1 cellular context compared by ENCODE assay signal in the genomic region with DNA sequence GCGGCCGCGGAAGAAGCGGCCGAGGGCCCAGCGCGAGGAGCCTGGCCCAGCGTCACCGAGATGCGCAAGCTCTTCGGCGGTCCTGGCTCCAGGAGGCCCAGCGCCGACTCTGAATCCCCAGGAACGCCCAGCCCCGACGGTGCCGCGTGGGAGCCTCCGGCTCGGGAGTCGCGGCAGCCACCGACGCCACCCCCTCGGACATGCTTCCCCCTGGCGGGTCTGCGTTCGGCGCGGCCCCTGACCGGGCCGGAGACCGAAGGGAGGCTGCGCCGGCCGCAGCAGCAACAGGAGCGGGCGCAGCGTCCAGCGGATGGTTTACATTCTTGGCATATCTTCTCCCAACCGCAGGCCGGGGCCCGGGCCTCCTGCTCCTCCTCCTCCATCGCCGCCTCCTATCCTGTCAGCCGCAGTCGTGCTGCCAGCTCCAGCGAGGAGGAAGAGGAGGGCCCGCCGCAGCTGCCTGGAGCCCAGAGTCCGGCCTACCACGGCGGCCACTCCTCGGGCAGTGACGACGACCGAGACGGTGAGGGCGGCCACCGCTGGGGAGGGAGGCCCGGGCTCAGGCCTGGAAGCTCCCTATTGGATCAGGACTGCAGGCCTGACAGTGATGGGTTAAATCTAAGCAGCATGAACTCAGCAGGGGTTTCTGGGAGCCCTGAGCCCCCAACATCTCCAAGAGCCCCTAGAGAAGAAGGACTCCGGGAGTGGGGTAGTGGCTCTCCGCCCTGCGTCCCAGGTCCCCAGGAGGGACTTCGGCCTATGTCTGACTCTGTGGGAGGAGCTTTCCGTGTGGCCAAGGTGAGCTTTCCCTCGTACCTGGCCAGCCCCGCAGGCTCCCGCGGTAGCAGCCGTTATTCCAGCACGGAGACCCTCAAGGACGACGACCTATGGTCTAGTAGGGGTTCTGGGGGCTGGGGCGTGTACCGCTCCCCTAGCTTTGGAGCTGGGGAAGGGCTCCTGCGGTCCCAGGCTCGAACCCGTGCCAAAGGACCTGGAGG.
TF ChIP-seq lines count a peak whose summit lies in the region.

No MANE protein-coding gene starts in this region.

TF ChIP-seq in HepG2, 621 proteins besides CTCF, POLR2A, EP300 and RAD21 (continued from another document and continues in another):
- TF ChIP-seq, protein P1, sequence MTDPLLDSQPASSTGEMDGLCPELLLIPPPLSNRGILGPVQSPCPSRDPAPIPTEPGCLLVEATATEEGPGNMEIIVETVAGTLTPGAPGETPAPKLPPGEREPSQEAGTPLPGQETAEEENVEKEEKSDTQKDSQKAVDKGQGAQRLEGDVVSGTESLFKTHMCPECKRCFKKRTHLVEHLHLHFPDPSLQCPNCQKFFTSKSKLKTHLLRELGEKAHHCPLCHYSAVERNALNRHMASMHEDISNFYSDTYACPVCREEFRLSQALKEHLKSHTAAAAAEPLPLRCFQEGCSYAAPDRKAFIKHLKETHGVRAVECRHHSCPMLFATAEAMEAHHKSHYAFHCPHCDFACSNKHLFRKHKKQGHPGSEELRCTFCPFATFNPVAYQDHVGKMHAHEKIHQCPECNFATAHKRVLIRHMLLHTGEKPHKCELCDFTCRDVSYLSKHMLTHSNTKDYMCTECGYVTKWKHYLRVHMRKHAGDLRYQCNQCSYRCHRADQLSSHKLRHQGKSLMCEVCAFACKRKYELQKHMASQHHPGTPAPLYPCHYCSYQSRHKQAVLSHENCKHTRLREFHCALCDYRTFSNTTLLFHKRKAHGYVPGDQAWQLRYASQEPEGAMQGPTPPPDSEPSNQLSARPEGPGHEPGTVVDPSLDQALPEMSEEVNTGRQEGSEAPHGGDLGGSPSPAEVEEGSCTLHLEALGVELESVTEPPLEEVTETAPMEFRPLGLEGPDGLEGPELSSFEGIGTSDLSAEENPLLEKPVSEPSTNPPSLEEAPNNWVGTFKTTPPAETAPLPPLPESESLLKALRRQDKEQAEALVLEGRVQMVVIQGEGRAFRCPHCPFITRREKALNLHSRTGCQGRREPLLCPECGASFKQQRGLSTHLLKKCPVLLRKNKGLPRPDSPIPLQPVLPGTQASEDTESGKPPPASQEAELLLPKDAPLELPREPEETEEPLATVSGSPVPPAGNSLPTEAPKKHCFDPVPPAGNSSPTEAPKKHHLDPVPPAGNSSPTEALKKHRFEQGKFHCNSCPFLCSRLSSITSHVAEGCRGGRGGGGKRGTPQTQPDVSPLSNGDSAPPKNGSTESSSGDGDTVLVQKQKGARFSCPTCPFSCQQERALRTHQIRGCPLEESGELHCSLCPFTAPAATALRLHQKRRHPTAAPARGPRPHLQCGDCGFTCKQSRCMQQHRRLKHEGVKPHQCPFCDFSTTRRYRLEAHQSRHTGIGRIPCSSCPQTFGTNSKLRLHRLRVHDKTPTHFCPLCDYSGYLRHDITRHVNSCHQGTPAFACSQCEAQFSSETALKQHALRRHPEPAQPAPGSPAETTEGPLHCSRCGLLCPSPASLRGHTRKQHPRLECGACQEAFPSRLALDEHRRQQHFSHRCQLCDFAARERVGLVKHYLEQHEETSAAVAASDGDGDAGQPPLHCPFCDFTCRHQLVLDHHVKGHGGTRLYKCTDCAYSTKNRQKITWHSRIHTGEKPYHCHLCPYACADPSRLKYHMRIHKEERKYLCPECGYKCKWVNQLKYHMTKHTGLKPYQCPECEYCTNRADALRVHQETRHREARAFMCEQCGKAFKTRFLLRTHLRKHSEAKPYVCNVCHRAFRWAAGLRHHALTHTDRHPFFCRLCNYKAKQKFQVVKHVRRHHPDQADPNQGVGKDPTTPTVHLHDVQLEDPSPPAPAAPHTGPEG (CRISPR knock-in tag; IDR thresholded peaks at IDR 0.05), result no peak; the same call in 1 of the 2 replicates
- TF ChIP-seq ZNF552 (CRISPR knock-in tag; IDR thresholded peaks at IDR 0.05; ENCODE audit: borderline replicate concordance) (peak; percentile 45; the same call in 1 of the 2 replicates), CCDC6 (CRISPR knock-in tag; IDR thresholded peaks at IDR 0.05) (peak; percentile 70; the same call in 1 of the 2 replicates), ZBTB21 (CRISPR knock-in tag; IDR thresholded peaks at IDR 0.05) (no peak), ZNF790 (CRISPR knock-in tag; IDR thresholded peaks at IDR 0.05; ENCODE audit: borderline replicate concordance) (no peak), ZKSCAN1 (IDR thresholded peaks at IDR 0.05; ENCODE audit: low read length) (no peak), ZNF614 (CRISPR knock-in tag; IDR thresholded peaks at IDR 0.05; ENCODE audit: borderline replicate concordance) (peak; percentile 50; the same call in 1 of the 2 replicates), RARA (CRISPR knock-in tag; IDR thresholded peaks at IDR 0.05) (peak; percentile 36; the same call in 1 of the 2 replicates), FOXK2 (IDR thresholded peaks at IDR 0.05) (0 out of 2 replicates have a peak, but pooled peaks have one; percentile 7), ZNF331 (CRISPR knock-in tag; IDR thresholded peaks at IDR 0.05) (peak; percentile 68), KLF15 (CRISPR knock-in tag; IDR thresholded peaks at IDR 0.05; ENCODE audit: borderline replicate concordance) (peak; percentile 48; the same call in 1 of the 2 replicates), HOXD1 (CRISPR knock-in tag; IDR thresholded peaks at IDR 0.05) (peak; percentile 49; the same call in 1 of the 2 replicates), SOX13 (IDR thresholded peaks at IDR 0.05) (no peak), SOX13 (CRISPR knock-in tag; conservative IDR thresholded peaks at IDR 0.05 in 1 of 2, IDR thresholded peaks at IDR 0.05 in 1 of 2) (peak in 1 of 2 experiments; percentile 75; a peak in 1 of 4 replicates), ZNF530 (CRISPR knock-in tag; IDR thresholded peaks at IDR 0.05; ENCODE audit: low read depth) (no peak), CENPT (CRISPR knock-in tag; IDR thresholded peaks at IDR 0.05; ENCODE audit: low read depth) (0 out of 2 replicates have a peak, but pooled peaks have one; percentile 38), ZNF12 (CRISPR knock-in tag; IDR thresholded peaks at IDR 0.05) (peak; percentile 67; the same call in 1 of the 2 replicates), CEBPG (CRISPR knock-in tag; IDR thresholded peaks at IDR 0.05) (0 out of 2 replicates have a peak, but pooled peaks have one; percentile 9), BRCA1 (CRISPR knock-in tag; IDR thresholded peaks at IDR 0.05) (no peak; the same call in 1 of the 2 replicates), RFXAP (CRISPR knock-in tag; IDR thresholded peaks at IDR 0.05; ENCODE audit: borderline replicate concordance) (peak; percentile 77)
- TF ChIP-seq, protein P2, sequence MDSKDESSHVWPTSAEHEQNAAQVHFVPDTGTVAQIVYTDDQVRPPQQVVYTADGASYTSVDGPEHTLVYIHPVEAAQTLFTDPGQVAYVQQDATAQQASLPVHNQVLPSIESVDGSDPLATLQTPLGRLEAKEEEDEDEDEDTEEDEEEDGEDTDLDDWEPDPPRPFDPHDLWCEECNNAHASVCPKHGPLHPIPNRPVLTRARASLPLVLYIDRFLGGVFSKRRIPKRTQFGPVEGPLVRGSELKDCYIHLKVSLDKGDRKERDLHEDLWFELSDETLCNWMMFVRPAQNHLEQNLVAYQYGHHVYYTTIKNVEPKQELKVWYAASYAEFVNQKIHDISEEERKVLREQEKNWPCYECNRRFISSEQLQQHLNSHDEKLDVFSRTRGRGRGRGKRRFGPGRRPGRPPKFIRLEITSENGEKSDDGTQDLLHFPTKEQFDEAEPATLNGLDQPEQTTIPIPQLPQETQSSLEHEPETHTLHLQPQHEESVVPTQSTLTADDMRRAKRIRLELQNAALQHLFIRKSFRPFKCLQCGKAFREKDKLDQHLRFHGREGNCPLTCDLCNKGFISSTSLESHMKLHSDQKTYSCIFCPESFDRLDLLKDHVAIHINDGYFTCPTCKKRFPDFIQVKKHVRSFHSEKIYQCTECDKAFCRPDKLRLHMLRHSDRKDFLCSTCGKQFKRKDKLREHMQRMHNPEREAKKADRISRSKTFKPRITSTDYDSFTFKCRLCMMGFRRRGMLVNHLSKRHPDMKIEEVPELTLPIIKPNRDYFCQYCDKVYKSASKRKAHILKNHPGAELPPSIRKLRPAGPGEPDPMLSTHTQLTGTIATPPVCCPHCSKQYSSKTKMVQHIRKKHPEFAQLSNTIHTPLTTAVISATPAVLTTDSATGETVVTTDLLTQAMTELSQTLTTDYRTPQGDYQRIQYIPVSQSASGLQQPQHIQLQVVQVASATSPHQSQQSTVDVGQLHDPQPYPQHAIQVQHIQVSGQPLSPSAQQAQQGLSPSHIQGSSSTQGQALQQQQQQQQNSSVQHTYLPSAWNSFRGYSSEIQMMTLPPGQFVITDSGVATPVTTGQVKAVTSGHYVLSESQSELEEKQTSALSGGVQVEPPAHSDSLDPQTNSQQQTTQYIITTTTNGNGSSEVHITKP (CRISPR knock-in tag; IDR thresholded peaks at IDR 0.05; ENCODE audit: low read depth), result peak; percentile 32; the same call in 1 of the 2 replicates
- TF ChIP-seq, protein P3, sequence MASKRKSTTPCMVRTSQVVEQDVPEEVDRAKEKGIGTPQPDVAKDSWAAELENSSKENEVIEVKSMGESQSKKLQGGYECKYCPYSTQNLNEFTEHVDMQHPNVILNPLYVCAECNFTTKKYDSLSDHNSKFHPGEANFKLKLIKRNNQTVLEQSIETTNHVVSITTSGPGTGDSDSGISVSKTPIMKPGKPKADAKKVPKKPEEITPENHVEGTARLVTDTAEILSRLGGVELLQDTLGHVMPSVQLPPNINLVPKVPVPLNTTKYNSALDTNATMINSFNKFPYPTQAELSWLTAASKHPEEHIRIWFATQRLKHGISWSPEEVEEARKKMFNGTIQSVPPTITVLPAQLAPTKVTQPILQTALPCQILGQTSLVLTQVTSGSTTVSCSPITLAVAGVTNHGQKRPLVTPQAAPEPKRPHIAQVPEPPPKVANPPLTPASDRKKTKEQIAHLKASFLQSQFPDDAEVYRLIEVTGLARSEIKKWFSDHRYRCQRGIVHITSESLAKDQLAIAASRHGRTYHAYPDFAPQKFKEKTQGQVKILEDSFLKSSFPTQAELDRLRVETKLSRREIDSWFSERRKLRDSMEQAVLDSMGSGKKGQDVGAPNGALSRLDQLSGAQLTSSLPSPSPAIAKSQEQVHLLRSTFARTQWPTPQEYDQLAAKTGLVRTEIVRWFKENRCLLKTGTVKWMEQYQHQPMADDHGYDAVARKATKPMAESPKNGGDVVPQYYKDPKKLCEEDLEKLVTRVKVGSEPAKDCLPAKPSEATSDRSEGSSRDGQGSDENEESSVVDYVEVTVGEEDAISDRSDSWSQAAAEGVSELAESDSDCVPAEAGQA (IDR thresholded peaks at IDR 0.05; ENCODE audit: low read depth), result no peak
- TF ChIP-seq, protein P3 (CRISPR knock-in tag; IDR thresholded peaks at IDR 0.05; ENCODE audit: borderline replicate concordance), result 0 out of 2 replicates have a peak, but pooled peaks have one; percentile 82
- TF ChIP-seq, protein P4, sequence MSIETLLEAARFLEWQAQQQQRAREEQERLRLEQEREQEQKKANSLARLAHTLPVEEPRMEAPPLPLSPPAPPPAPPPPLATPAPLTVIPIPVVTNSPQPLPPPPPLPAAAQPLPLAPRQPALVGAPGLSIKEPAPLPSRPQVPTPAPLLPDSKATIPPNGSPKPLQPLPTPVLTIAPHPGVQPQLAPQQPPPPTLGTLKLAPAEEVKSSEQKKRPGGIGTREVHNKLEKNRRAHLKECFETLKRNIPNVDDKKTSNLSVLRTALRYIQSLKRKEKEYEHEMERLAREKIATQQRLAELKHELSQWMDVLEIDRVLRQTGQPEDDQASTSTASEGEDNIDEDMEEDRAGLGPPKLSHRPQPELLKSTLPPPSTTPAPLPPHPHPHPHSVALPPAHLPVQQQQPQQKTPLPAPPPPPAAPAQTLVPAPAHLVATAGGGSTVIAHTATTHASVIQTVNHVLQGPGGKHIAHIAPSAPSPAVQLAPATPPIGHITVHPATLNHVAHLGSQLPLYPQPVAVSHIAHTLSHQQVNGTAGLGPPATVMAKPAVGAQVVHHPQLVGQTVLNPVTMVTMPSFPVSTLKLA (IDR thresholded peaks at IDR 0.05), result peak; percentile 8; the same call in 1 of the 2 replicates
- TF ChIP-seq, protein P5, sequence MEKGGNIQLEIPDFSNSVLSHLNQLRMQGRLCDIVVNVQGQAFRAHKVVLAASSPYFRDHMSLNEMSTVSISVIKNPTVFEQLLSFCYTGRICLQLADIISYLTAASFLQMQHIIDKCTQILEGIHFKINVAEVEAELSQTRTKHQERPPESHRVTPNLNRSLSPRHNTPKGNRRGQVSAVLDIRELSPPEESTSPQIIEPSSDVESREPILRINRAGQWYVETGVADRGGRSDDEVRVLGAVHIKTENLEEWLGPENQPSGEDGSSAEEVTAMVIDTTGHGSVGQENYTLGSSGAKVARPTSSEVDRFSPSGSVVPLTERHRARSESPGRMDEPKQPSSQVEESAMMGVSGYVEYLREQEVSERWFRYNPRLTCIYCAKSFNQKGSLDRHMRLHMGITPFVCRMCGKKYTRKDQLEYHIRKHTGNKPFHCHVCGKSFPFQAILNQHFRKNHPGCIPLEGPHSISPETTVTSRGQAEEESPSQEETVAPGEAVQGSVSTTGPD (CRISPR knock-in tag; IDR thresholded peaks at IDR 0.05), result no peak
- TF ChIP-seq, protein P6, sequence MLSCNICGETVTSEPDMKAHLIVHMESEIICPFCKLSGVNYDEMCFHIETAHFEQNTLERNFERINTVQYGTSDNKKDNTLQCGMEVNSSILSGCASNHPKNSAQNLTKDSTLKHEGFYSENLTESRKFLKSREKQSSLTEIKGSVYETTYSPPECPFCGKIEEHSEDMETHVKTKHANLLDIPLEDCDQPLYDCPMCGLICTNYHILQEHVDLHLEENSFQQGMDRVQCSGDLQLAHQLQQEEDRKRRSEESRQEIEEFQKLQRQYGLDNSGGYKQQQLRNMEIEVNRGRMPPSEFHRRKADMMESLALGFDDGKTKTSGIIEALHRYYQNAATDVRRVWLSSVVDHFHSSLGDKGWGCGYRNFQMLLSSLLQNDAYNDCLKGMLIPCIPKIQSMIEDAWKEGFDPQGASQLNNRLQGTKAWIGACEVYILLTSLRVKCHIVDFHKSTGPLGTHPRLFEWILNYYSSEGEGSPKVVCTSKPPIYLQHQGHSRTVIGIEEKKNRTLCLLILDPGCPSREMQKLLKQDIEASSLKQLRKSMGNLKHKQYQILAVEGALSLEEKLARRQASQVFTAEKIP (CRISPR knock-in tag; IDR thresholded peaks at IDR 0.05; ENCODE audit: borderline replicate concordance), result no peak
